2 cellular contexts compared by ENCODE assay signal in the genomic region with DNA sequence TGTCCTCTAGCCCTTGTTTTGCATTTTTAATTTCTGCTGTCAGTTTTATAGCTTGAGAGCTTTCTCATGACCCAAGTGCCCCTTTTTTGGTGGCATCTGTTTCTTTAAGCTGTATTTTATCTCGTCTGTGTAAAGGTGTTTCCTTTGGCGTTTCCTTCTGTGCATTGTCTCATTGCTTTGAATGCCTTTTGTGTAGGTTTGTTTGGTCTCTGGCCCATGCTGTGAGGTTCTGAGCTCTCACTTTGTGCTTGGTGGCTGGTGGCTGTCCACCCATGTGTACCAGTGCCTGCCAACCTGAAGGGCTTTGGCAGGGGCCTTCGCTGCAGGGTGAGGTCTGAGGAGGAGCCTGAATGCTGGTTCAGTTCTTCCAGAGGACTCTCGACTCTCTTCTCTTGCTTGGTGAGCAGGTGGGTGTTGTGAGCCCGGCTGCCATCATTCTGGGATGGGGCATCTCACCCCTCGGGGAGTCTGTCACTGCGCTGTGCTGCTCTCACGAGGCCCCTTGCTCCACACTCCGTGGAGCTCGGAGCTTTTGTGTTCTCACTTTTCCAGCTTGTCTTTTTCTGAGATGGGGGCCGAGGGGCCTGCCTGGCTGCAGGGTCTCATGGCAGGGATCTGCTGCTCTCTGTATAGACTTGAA.
A peak's percentile ranks its signal among the peaks of the same experiment; 100 is the strongest.
TF ChIP-seq lines count a peak whose summit lies in the region.

No MANE protein-coding gene starts in this region.

TF ChIP-seq in HepG2, 621 proteins besides CTCF, POLR2A, EP300 and RAD21 (continues in another document):
- no peak for TF ChIP-seq BHLHE40 (IDR thresholded peaks at IDR 0.05; ENCODE audit: low read length)
- TF ChIP-seq ZNF558 (CRISPR knock-in tag; IDR thresholded peaks at IDR 0.05; ENCODE audit: borderline replicate concordance) = no peak
- no peak for TF ChIP-seq PHB2 (IDR thresholded peaks at IDR 0.05; ENCODE audit: partially characterized antibody)
- no peak for TF ChIP-seq SIN3B (IDR thresholded peaks at IDR 0.05; ENCODE audit: low read length)
- TF ChIP-seq ATF7-NPFF (CRISPR knock-in tag; IDR thresholded peaks at IDR 0.05; ENCODE audit: low read depth) = no peak
- TF ChIP-seq, protein P1, sequence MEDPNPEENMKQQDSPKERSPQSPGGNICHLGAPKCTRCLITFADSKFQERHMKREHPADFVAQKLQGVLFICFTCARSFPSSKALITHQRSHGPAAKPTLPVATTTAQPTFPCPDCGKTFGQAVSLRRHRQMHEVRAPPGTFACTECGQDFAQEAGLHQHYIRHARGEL (CRISPR knock-in tag; IDR thresholded peaks at IDR 0.05) = 0 out of 2 replicates have a peak, but pooled peaks have one; percentile 23
- TF ChIP-seq ZNF34 (CRISPR knock-in tag; IDR thresholded peaks at IDR 0.05; ENCODE audit: borderline replicate concordance) = no peak
- no peak for TF ChIP-seq NBN (conservative IDR thresholded peaks at IDR 0.05)
- TF ChIP-seq, protein P2, sequence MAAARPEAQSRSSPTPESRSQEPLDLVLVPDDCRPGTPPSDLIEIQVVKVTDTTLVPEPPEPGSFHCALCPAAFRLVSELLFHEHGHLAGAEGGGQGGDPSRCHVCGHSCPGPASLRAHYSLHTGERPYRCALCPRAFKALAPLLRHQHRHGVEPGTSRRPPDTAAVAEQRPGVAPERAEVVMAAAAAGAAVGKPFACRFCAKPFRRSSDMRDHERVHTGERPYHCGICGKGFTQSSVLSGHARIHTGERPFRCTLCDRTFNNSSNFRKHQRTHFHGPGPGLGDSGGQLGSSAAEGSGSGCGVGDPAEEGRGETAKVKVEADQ (CRISPR knock-in tag; IDR thresholded peaks at IDR 0.05; ENCODE audit: borderline replicate concordance) = no peak
- TF ChIP-seq ZNF124 (CRISPR knock-in tag; IDR thresholded peaks at IDR 0.05) = no peak
- TF ChIP-seq, protein P3, sequence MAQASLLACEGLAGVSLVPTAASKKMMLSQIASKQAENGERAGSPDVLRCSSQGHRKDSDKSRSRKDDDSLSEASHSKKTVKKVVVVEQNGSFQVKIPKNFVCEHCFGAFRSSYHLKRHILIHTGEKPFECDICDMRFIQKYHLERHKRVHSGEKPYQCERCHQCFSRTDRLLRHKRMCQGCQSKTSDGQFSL (CRISPR knock-in tag; IDR thresholded peaks at IDR 0.05) = no peak
- TF ChIP-seq NONO (IDR thresholded peaks at IDR 0.05) = no peak
- TF ChIP-seq NONO (CRISPR knock-in tag; conservative IDR thresholded peaks at IDR 0.05) = no peak
- TF ChIP-seq ZEB1 (IDR thresholded peaks at IDR 0.05; ENCODE audit: insufficient replicate concordance, low read depth) = no peak
- no peak for TF ChIP-seq CCDC6 (CRISPR knock-in tag; IDR thresholded peaks at IDR 0.05)
- TF ChIP-seq SOX13 (IDR thresholded peaks at IDR 0.05) = no peak
- TF ChIP-seq SOX13 (CRISPR knock-in tag; conservative IDR thresholded peaks at IDR 0.05 in 1 of 2, IDR thresholded peaks at IDR 0.05 in 1 of 2) = 0 out of 4 replicates have a peak, but pooled peaks of 1 of the 2 experiments have one; percentile 17
- TF ChIP-seq RBM22 (optimal IDR thresholded peaks at IDR 0.05; ENCODE audit: low read length) = no peak
- TF ChIP-seq, protein P4, sequence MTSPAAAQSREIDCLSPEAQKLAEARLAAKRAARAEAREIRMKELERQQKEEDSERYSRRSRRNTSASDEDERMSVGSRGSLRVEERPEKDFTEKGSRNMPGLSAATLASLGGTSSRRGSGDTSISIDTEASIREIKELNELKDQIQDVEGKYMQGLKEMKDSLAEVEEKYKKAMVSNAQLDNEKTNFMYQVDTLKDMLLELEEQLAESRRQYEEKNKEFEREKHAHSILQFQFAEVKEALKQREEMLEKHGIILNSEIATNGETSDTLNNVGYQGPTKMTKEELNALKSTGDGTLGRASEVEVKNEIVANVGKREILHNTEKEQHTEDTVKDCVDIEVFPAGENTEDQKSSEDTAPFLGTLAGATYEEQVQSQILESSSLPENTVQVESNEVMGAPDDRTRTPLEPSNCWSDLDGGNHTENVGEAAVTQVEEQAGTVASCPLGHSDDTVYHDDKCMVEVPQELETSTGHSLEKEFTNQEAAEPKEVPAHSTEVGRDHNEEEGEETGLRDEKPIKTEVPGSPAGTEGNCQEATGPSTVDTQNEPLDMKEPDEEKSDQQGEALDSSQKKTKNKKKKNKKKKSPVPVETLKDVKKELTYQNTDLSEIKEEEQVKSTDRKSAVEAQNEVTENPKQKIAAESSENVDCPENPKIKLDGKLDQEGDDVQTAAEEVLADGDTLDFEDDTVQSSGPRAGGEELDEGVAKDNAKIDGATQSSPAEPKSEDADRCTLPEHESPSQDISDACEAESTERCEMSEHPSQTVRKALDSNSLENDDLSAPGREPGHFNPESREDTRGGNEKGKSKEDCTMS (CRISPR knock-in tag; conservative IDR thresholded peaks at IDR 0.05) = no peak
- TF ChIP-seq, protein P5, sequence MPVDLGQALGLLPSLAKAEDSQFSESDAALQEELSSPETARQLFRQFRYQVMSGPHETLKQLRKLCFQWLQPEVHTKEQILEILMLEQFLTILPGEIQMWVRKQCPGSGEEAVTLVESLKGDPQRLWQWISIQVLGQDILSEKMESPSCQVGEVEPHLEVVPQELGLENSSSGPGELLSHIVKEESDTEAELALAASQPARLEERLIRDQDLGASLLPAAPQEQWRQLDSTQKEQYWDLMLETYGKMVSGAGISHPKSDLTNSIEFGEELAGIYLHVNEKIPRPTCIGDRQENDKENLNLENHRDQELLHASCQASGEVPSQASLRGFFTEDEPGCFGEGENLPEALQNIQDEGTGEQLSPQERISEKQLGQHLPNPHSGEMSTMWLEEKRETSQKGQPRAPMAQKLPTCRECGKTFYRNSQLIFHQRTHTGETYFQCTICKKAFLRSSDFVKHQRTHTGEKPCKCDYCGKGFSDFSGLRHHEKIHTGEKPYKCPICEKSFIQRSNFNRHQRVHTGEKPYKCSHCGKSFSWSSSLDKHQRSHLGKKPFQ (CRISPR knock-in tag; IDR thresholded peaks at IDR 0.05; ENCODE audit: insufficient replicate concordance) = no peak
- no peak for TF ChIP-seq ZFP37 (CRISPR knock-in tag; IDR thresholded peaks at IDR 0.05; ENCODE audit: borderline replicate concordance)
- TF ChIP-seq FOSL1 (CRISPR knock-in tag; IDR thresholded peaks at IDR 0.05; ENCODE audit: borderline replicate concordance) = no peak

TF ChIP-seq in SK-N-SH, 30 proteins besides CTCF, POLR2A, EP300 and RAD21:
- TF ChIP-seq, protein P6, sequence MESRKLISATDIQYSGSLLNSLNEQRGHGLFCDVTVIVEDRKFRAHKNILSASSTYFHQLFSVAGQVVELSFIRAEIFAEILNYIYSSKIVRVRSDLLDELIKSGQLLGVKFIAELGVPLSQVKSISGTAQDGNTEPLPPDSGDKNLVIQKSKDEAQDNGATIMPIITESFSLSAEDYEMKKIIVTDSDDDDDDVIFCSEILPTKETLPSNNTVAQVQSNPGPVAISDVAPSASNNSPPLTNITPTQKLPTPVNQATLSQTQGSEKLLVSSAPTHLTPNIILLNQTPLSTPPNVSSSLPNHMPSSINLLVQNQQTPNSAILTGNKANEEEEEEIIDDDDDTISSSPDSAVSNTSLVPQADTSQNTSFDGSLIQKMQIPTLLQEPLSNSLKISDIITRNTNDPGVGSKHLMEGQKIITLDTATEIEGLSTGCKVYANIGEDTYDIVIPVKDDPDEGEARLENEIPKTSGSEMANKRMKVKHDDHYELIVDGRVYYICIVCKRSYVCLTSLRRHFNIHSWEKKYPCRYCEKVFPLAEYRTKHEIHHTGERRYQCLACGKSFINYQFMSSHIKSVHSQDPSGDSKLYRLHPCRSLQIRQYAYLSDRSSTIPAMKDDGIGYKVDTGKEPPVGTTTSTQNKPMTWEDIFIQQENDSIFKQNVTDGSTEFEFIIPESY (IDR thresholded peaks at IDR 0.05; ENCODE audit: borderline replicate concordance, low read depth) = no peak
- TF ChIP-seq TCF12 (IDR thresholded peaks at IDR 0.05) = no peak
- no peak for TF ChIP-seq RXRA (IDR thresholded peaks at IDR 0.05; ENCODE audit: borderline replicate concordance, low read depth)
- no peak for TF ChIP-seq FOXM1 (IDR thresholded peaks at IDR 0.05; ENCODE audit: low read depth)
- no peak for TF ChIP-seq TEAD4 (IDR thresholded peaks at IDR 0.05; ENCODE audit: borderline replicate concordance, insufficient read depth)
- no peak for TF ChIP-seq RCOR1 (IDR thresholded peaks at IDR 0.05; ENCODE audit: low read length)
- no peak for TF ChIP-seq TAF1 (IDR thresholded peaks at IDR 0.05; ENCODE audit: borderline replicate concordance, low read depth, low read length)
- TF ChIP-seq EZH2phosphoT487 (IDR thresholded peaks at IDR 0.05; ENCODE audit: borderline replicate concordance, low read depth) = no peak
- TF ChIP-seq MXI1 (IDR thresholded peaks at IDR 0.05; ENCODE audit: low read depth, low read length) = no peak
- TF ChIP-seq NFIC (IDR thresholded peaks at IDR 0.05; ENCODE audit: borderline replicate concordance) = no peak
- no peak for TF ChIP-seq RFX5 (IDR thresholded peaks at IDR 0.05; ENCODE audit: low read length)
- TF ChIP-seq ELF1 (IDR thresholded peaks at IDR 0.05) = no peak
- TF ChIP-seq, protein P7, sequence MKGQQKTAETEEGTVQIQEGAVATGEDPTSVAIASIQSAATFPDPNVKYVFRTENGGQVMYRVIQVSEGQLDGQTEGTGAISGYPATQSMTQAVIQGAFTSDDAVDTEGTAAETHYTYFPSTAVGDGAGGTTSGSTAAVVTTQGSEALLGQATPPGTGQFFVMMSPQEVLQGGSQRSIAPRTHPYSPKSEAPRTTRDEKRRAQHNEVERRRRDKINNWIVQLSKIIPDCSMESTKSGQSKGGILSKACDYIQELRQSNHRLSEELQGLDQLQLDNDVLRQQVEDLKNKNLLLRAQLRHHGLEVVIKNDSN (IDR thresholded peaks at IDR 0.05; ENCODE audit: borderline replicate concordance, low read depth) = no peak
- TF ChIP-seq JUND (IDR thresholded peaks at IDR 0.05) = no peak
- TF ChIP-seq, protein P8, sequence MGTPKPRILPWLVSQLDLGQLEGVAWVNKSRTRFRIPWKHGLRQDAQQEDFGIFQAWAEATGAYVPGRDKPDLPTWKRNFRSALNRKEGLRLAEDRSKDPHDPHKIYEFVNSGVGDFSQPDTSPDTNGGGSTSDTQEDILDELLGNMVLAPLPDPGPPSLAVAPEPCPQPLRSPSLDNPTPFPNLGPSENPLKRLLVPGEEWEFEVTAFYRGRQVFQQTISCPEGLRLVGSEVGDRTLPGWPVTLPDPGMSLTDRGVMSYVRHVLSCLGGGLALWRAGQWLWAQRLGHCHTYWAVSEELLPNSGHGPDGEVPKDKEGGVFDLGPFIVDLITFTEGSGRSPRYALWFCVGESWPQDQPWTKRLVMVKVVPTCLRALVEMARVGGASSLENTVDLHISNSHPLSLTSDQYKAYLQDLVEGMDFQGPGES (IDR thresholded peaks at IDR 0.05; ENCODE audit: low read depth, low read length) = no peak
